1 cellular context compared by ENCODE assay signal in genomic region chr22:48198489-48199459, GRCh38.
TF ChIP-seq lines count a peak whose summit lies in the region.

No MANE protein-coding gene starts in this region.

TF ChIP-seq in H1, 55 proteins besides CTCF, POLR2A, EP300 and RAD21:
- no peak for TF ChIP-seq SIN3A (conservative IDR thresholded peaks at IDR 0.05 in 1 of 2, IDR thresholded peaks at IDR 0.05 in 1 of 2; ENCODE audit: low read depth in 1 of 2, low read length in 2 of 2)
- no peak for TF ChIP-seq TEAD4 (IDR thresholded peaks at IDR 0.05; ENCODE audit: low read depth, low read length)
- TF ChIP-seq ZNF274 (IDR thresholded peaks at IDR 0.05; ENCODE audit: borderline replicate concordance, extremely low read depth, low read length), result no peak
- no peak for TF ChIP-seq JUND (IDR thresholded peaks at IDR 0.05; ENCODE audit: low read length)
- TF ChIP-seq GTF2F1 (IDR thresholded peaks at IDR 0.05; ENCODE audit: borderline replicate concordance, low read depth, low read length), result no peak
- TF ChIP-seq GABPA (IDR thresholded peaks at IDR 0.05; ENCODE audit: borderline replicate concordance, insufficient read depth, low read length), result no peak
- no peak for TF ChIP-seq KDM1A (IDR thresholded peaks at IDR 0.05; ENCODE audit: borderline replicate concordance, low read length)
